ENCODE assay signal across 8 cellular contexts in the genomic region with DNA sequence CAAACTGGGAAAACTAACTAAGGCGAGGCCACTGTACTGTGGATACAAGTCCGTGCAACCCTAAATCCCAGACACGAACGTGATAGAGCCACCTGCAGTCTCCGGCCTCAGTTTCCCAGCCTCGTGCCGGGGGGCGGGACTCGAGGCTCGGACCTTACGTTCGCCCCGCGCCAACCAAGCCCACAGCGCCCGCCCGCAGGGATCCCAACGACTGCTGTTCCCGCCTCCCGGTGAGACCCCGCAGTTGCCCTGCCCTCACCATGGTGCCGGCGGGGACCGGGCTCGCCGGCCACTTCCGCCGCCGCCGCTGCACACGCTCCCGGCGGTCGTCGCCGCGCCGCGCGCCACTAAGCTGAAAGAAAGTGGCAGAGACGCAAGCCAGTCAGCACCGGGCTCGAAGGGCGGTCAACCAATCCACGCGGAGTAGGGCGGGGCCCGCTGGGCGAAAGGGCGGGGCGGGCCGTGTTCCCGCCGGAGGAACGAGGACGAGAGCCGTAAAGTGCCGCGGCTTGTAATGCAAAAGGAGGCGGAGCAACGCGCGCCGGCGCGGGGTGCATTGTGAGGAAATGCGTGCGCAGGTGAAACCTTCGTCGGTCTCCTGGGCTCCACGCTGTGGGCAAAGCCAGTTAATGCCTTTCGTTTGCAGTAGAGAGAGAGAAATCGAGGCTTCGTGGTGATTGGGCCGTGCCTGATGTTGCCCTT. TPM values are rescaled to one million over a fixed set of nuclear protein-coding genes. Genes with fewer than 3 reads are reported as not detected.
A peak's percentile ranks its signal among the peaks of the same experiment; 100 is the strongest.
DNase-seq lines count a peak whose midpoint lies in the region; ATAC-seq, FAIRE-seq and TF ChIP-seq lines count a peak whose summit lies in the region.

Gene LSM4, minus strand, starts transcription at position 318 of the 702 bp plus-strand sequence. Its CDS starts 56 bp downstream, at position 262.

- dilution Hi-C loops in IMR-90 (cut with HindIII; ENCODE audit: low sequenced_read_pairs, unreplicated experiment) (no loop called here), endothelial cell of umbilical vein (cut with MboI; ENCODE audit: extremely low pct_ligation_motif_present, low sequenced_read_pairs) (no loop called here)

- no peak within 1 kb of the TSS for H2BK20ac ChIP-seq in IMR-90 (ENCODE audit: low read depth, low read length)

- 0% methylated on average over 45 of the region's 75 CpGs; no CpG with 5 or more reads in 1 of the 2 experiments for WGBS in IMR-90 (ENCODE audit: extremely low coverage in 2 of 2, insufficient read length in 1 of 2), 2 experiments

- peak; percentile 88 for ATAC-seq in GM21528 (IDR thresholded peaks at IDR 0.05; ENCODE audit: low FRiP score, unreplicated experiment)
- ATAC-seq in IMR-90 (ENCODE audit: low read depth): peak; percentile 98

- DNase-seq in DMS153 (lab: John Stamatoyannopoulos, UW): peak; percentile 99
- DNase-seq in IMR-90: peak; percentile 95
- peak; percentile 100 for DNase-seq in OCI-LY7 (ENCODE audit: low spot score)
- DNase-seq in activated T-cell treated with anti-CD3 and anti-CD28 coated beads for 1 hour (ENCODE audit: low read depth): peak; percentile 99
- peak; percentile 98 for DNase-seq in endothelial cell of umbilical vein (ENCODE audit: low read depth, low spot score)
- peak; percentile 97 for DNase-seq in middle frontal gyrus (ENCODE audit: extremely low spot score, low spot score)
- DNase-seq in stimulated activated CD8-positive, alpha-beta memory T cell treated with anti-CD3 and anti-CD28 coated beads, Interleukin-2, amount 100 ng/mL, for 48 hours (ENCODE audit: low read depth in 2 of 2): peak; percentile 99

- H2BK5ac ChIP-seq in IMR-90 (ENCODE audit: low read depth, low read length, poor library complexity, severe bottlenecking): peak within 1 kb of the TSS; percentile 72

- H4K8ac ChIP-seq in IMR-90 (ENCODE audit: low read depth in 2 of 2, low read length in 2 of 2): peak within 1 kb of the TSS; percentile 94 to 96

- no peaks in the 10 kb centered on the region for H3K9me3 ChIP-seq in IMR-90 (ENCODE audit: control insufficient read depth, insufficient read depth, low read length)
- H3K9me3 ChIP-seq in OCI-LY7 (ENCODE audit: low read length): no peaks in the 10 kb centered on the region
- H3K9me3 ChIP-seq in endothelial cell of umbilical vein (replicated peaks; ENCODE audit: control insufficient read depth, insufficient read depth, low read length): no peaks in the 10 kb centered on the region

- intact Hi-C loops in IMR-90 (cut with micrococcal nuclease): loop anchor here (1.0 to 5.0 kb wide), 3 partner anchors 44 to 121 kb away; partner anchors contain the start of gene RAB3A
- intact Hi-C loops in OCI-LY7 (cut with micrococcal nuclease; ENCODE audit: unreplicated experiment): loop anchor here (1.0 to 2.0 kb wide), 3 partner anchors 18 to 118 kb away; partner anchors contain the start of gene RAB3A
- intact Hi-C loops in endothelial cell of umbilical vein (cut with micrococcal nuclease): loop anchor here (1.0 to 10.0 kb wide), 5 partner anchors 31 to 208 kb away; partner anchors contain the start of genes MPV17L2 and RAB3A

- TF ChIP-seq POLR2A in IMR-90 (IDR thresholded peaks at IDR 0.05; ENCODE audit: low read depth, low read length) (peak; percentile 54; the same call in 1 of the 2 replicates), endothelial cell of umbilical vein (IDR thresholded peaks at IDR 0.05; ENCODE audit: low read depth, low read length) (no peak)

- peak within 1 kb of the TSS; percentile 73 for H3K27ac ChIP-seq in IMR-90 (ENCODE audit: insufficient read depth, low read length)
- H3K27ac ChIP-seq in OCI-LY7 (ENCODE audit: low read depth, low read length, poor library complexity, severe bottlenecking): peak within 1 kb of the TSS; percentile 90
- H3K27ac ChIP-seq in endothelial cell of umbilical vein (ENCODE audit: insufficient read depth, low read depth, low read length): peak within 1 kb of the TSS; percentile 73

- CTCF ChIA-PET in IMR-90 (lab: Yijun Ruan, JAX) (interaction anchor here (1.4 to 3.7 kb wide), 3 partner anchors 43 to 115 kb away, joined by 4 to 49 read pairs (median 6); partner anchors contain the start of gene JUND), OCI-LY7 (lab: Charles Lee; ENCODE audit: unreplicated experiment) (interaction anchor here (1.2 to 2.2 kb wide), 3 partner anchors 16 to 44 kb away, joined by 3 to 16 read pairs (median 7); partner anchors contain the start of gene JUND), endothelial cell of umbilical vein (lab: Charles Lee) (interaction anchor here (0.6 to 3.9 kb wide), 19 partner anchors 10 to 135 kb away, joined by 3 to 207 read pairs (median 4); partner anchors contain the start of genes GDF15 and JUND)

- H2AFZ ChIP-seq in IMR-90 (replicated peaks; ENCODE audit: low read length, poor library complexity) (peak within 1 kb of the TSS; percentile 95), OCI-LY7 (ENCODE audit: low read length) (peak within 1 kb of the TSS; percentile 74), endothelial cell of umbilical vein (ENCODE audit: low read depth, low read length) (peak within 1 kb of the TSS; percentile 68)

- TF ChIP-seq RAD21 in IMR-90 (IDR thresholded peaks at IDR 0.05; ENCODE audit: low read length): peak; percentile 48

- peaks cover 5% of the 10 kb centered on the region; the same call in 1 of the 2 replicates for H3K4me1 ChIP-seq in IMR-90 (ENCODE audit: control insufficient read depth, insufficient read depth, low read length)
- peaks cover 46% of the 10 kb centered on the region for H3K4me1 ChIP-seq in OCI-LY7 (ENCODE audit: insufficient read depth, low read length, poor library complexity, severe bottlenecking)
- H3K4me1 ChIP-seq in endothelial cell of umbilical vein (ENCODE audit: control insufficient read depth, extremely low read depth, insufficient read depth, low read length): peaks cover 50% of the 10 kb centered on the region

- no peaks in the 10 kb centered on the region for H3K9me2 ChIP-seq in OCI-LY7 (ENCODE audit: insufficient read depth, low read length)

- H3K36me3 ChIP-seq in IMR-90 (ENCODE audit: control insufficient read depth, insufficient read depth, low read length): no peaks in the 10 kb centered on the region
- peaks cover 34% of the 10 kb centered on the region for H3K36me3 ChIP-seq in OCI-LY7 (ENCODE audit: insufficient read depth, low read length)
- H3K36me3 ChIP-seq in endothelial cell of umbilical vein (ENCODE audit: control insufficient read depth in 2 of 2, extremely low read depth in 1 of 2, insufficient read depth in 2 of 2, low read length in 2 of 2): no peaks in the 10 kb centered on the region

- peak; percentile 87 for FAIRE-seq in endothelial cell of umbilical vein (lab: Jason Lieb, UNC)

- H3K18ac ChIP-seq in IMR-90 (ENCODE audit: low read depth, low read length): peak within 1 kb of the TSS; percentile 30

- H4K5ac ChIP-seq in IMR-90 (ENCODE audit: low read depth, low read length): peak within 1 kb of the TSS; percentile 86

- peak within 1 kb of the TSS; percentile 99 for H2AK9ac ChIP-seq in IMR-90 (replicated peaks; ENCODE audit: low read depth, low read length, poor library complexity)

- H3K4me3 ChIP-seq in IMR-90 (ENCODE audit: insufficient read depth, low read depth, low read length): peak within 1 kb of the TSS; percentile 77
- H3K4me3 ChIP-seq in OCI-LY7 (ENCODE audit: low read depth, low read length, poor library complexity, severe bottlenecking): peak within 1 kb of the TSS; percentile 89
- H3K4me3 ChIP-seq in endothelial cell of umbilical vein (replicated peaks in 1 of 3; ENCODE audit: insufficient read depth in 1 of 3, low read depth in 1 of 3, low read length in 3 of 3): peak within 1 kb of the TSS; percentile 43 to 76 (median 71)

- H3K27me3 ChIP-seq in IMR-90 (ENCODE audit: control insufficient read depth, insufficient read depth, low read length): no peaks in the 10 kb centered on the region
- H3K27me3 ChIP-seq in endothelial cell of umbilical vein (ENCODE audit: control insufficient read depth in 2 of 2, insufficient read depth in 2 of 2, low read length in 2 of 2): no peaks in the 10 kb centered on the region

- TF ChIP-seq CTCF in IMR-90 (conservative IDR thresholded peaks at IDR 0.05; ENCODE audit: low read depth, low read length): peak; percentile 44
- TF ChIP-seq CTCF in OCI-LY7 (conservative IDR thresholded peaks at IDR 0.05; ENCODE audit: low read length): peak; percentile 65
- peak; percentile 5 to 38 for TF ChIP-seq CTCF in endothelial cell of umbilical vein (IDR thresholded peaks at IDR 0.05; ENCODE audit: extremely low read depth in 1 of 2, insufficient read depth in 1 of 2, low read depth in 1 of 2, low read length in 2 of 2)

- peak within 1 kb of the TSS; percentile 74 for H3K56ac ChIP-seq in IMR-90 (ENCODE audit: extremely low read depth, insufficient read depth, low read length)

- H3K79me1 ChIP-seq in IMR-90 (ENCODE audit: low read depth in 1 of 2, low read length in 2 of 2): peaks cover 34 to 49% of the 10 kb centered on the region in 2 experiments

- no TSS peak for BruUV-seq in IMR-90 (replicated peaks; lab: Mats Ljungman, UMichigan)
- no TSS peak for BruUV-seq in OCI-LY7 (replicated peaks; lab: Mats Ljungman, UMichigan)
- BruUV-seq in endothelial cell of umbilical vein (replicated peaks; lab: Mats Ljungman, UMichigan): no TSS peak

- H3K23ac ChIP-seq in IMR-90 (ENCODE audit: low read depth, low read length): peak within 1 kb of the TSS; percentile 81; the same call in 1 of the 2 replicates

- H2BK120ac ChIP-seq in IMR-90 (ENCODE audit: low read depth, low read length): peak within 1 kb of the TSS; percentile 46

- H3K9me1 ChIP-seq in IMR-90 (ENCODE audit: insufficient read depth, low read length): peaks cover 7% of the 10 kb centered on the region
- H3K9me1 ChIP-seq in endothelial cell of umbilical vein (replicated peaks; ENCODE audit: control insufficient read depth, extremely low read depth, insufficient read depth, low read length): no peaks in the 10 kb centered on the region

- peak within 1 kb of the TSS; percentile 83 for H3K14ac ChIP-seq in IMR-90 (replicated peaks; ENCODE audit: low read depth, low read length)

- H4K20me1 ChIP-seq in IMR-90 (ENCODE audit: insufficient read depth, low read length): 0 out of 2 replicates have a peak, but pooled peaks cover 3% of the 10 kb centered on the region
- H4K20me1 ChIP-seq in OCI-LY7 (ENCODE audit: insufficient read depth, low read length): no peaks in the 10 kb centered on the region; the same call in 1 of the 2 replicates
- H4K20me1 ChIP-seq in endothelial cell of umbilical vein (replicated peaks; ENCODE audit: control insufficient read depth, extremely low read depth, insufficient read depth, low read length): no peaks in the 10 kb centered on the region

- H3K79me2 ChIP-seq in OCI-LY7 (ENCODE audit: insufficient read depth, low read depth, low read length) (peaks cover 42% of the 10 kb centered on the region), endothelial cell of umbilical vein (ENCODE audit: control insufficient read depth, insufficient read depth, low read length) (peaks cover 30% of the 10 kb centered on the region)

- peak within 1 kb of the TSS; percentile 26; the same call in 1 of the 3 replicates for H2BK15ac ChIP-seq in IMR-90 (ENCODE audit: low read depth, low read length)

- H2AK5ac ChIP-seq in IMR-90 (ENCODE audit: low read depth, low read length): peak within 1 kb of the TSS; percentile 86

- H4K91ac ChIP-seq in IMR-90 (ENCODE audit: insufficient read depth, low read depth, low read length): peak within 1 kb of the TSS; percentile 87

- H3K9ac ChIP-seq in IMR-90 (ENCODE audit: low read depth, low read length) (peak within 1 kb of the TSS; percentile 78), endothelial cell of umbilical vein (replicated peaks; ENCODE audit: extremely low read depth, insufficient read depth, low read length) (peak within 1 kb of the TSS; percentile 78)

- in situ Hi-C loops in IMR-90 (cut with MboI; ENCODE audit: low sequenced_read_pairs): loop anchor here (5.0 to 10.0 kb wide), 2 partner anchors 46 to 128 kb away; partner anchors contain the start of gene MPV17L2

- POLR2A ChIA-PET in IMR-90 (lab: Charles Lee; ENCODE audit: unreplicated experiment): interaction anchor here (0.6 to 2.2 kb wide), 7 partner anchors 14 to 98 kb away, joined by 3 to 25 read pairs (median 3); partner anchors contain the start of gene JUND
- POLR2A ChIA-PET in OCI-LY7 (lab: Charles Lee): interaction anchor here (0.6 to 4.0 kb wide), 5 partner anchors 18 to 158 kb away, joined by 3 to 44 read pairs (median 9); partner anchors contain the start of genes JUND and SSBP4
- POLR2A ChIA-PET in endothelial cell of umbilical vein (lab: Charles Lee): interaction anchor here (1.0 to 5.3 kb wide), 4 partner anchors 18 to 63 kb away, joined by 3 to 113 read pairs (median 7); partner anchors contain the start of genes GDF15 and JUND

- H3K4me2 ChIP-seq in IMR-90 (ENCODE audit: low read depth, low read length) (peak within 1 kb of the TSS; percentile 94), OCI-LY7 (ENCODE audit: low read length) (peak within 1 kb of the TSS; percentile 97), endothelial cell of umbilical vein (ENCODE audit: insufficient read depth, low read length) (peak within 1 kb of the TSS; percentile 69)

- peak within 1 kb of the TSS; percentile 88 for H3K4ac ChIP-seq in IMR-90 (ENCODE audit: low read depth, low read length)

RNA-seq across cellular contexts. Expression of gene LSM4, which starts in this region (rescaled TPM):
- total RNA-seq in IMR-90 (2012; rRNA removed) (44.8 and 88.0 TPM in 2 replicates), OCI-LY7 (2022) (232 and 252 TPM in 2 replicates), endothelial cell of umbilical vein (103 and 118 TPM in 2 replicates)
- polyA plus RNA-seq in IMR-90 (2012; rRNA removed) (118 and 157 TPM in 2 replicates), endothelial cell of umbilical vein (105 and 119 TPM in 2 replicates)
- 210 and 274 TPM in 2 replicates for polyA plus RNA-seq in IMR-90 (2012; cell fraction: cytosol; rRNA removed)
- 65.4 and 112 TPM in 2 replicates for polyA plus RNA-seq in IMR-90 (2012; cell fraction: nucleus; rRNA removed; ENCODE audit: low replicate concordance)
- total RNA-seq in OCI-LY7 (2014; rRNA removed; shearing (Covaris generic)): 451 and 482 TPM in 2 replicates
- 78.6 and 101 TPM in 2 replicates for polyA plus RNA-seq in endothelial cell of umbilical vein (2011; cell fraction: cytosol; rRNA removed)
- polyA plus RNA-seq in endothelial cell of umbilical vein (2011; cell fraction: nucleus; rRNA removed): 33.1 and 38.8 TPM in 2 replicates
- 75.9 and 93.7 TPM in 2 replicates for polyA plus RNA-seq in endothelial cell of umbilical vein (2012)
- 32.9 and 37.8 TPM in 2 replicates for polyA minus RNA-seq in endothelial cell of umbilical vein
- polyA minus RNA-seq in endothelial cell of umbilical vein (2011; cell fraction: cytosol; rRNA and poly(A)+ RNA removed): 84.7 TPM
- 5.8 and 7.3 TPM in 2 replicates for polyA minus RNA-seq in endothelial cell of umbilical vein (2011; cell fraction: nucleus; rRNA and poly(A)+ RNA removed)

Comparison
In these comparisons a context has a peak if more than half of its experiments do, and no peak if none do; other contexts are left out.
1. Peak in every context shown above with its lines: DNase-seq, ATAC-seq, H3K4me3 ChIP-seq and H3K27ac ChIP-seq.